In the genomic region with DNA sequence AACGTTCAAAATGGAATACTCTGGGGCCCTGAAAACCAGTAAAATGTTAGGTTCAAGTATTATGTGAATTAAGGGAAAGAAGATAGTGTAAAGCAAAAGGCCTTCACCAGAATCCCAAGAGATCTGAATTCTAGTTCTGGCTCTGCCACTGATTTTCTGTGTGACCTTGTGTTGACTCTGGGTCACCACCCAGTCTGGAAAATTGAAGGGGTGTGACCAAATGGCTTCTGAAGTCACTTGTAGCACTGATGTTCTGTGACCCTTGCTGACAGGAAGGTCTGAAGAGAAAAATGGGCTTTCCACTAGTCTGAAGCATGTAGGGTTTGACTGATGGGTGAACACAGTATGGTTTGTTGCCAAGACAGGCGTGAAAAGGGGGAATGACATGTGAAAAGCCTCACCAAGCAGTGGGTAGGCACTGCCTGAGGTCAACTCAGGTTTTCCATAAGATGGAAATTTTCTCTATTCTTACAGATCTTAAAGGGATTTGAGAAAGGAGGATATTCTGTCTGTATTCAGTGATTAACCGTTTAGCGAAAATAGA, we compare ENCODE assay signal across 1 cellular context.
A peak's percentile ranks its signal among the peaks of the same experiment; 100 is the strongest.
TF ChIP-seq lines count a peak whose summit lies in the region.

No MANE protein-coding gene starts in this region.

TF ChIP-seq in HepG2, 621 proteins besides CTCF, POLR2A, EP300 and RAD21:
- TF ChIP-seq POLR2G (IDR thresholded peaks at IDR 0.05; ENCODE audit: low read depth, low read length) (peak; percentile 31), ZNF281 (CRISPR knock-in tag; IDR thresholded peaks at IDR 0.05; ENCODE audit: borderline replicate concordance) (no peak), PHB2 (IDR thresholded peaks at IDR 0.05; ENCODE audit: partially characterized antibody) (no peak), RBM22 (optimal IDR thresholded peaks at IDR 0.05; ENCODE audit: low read length) (peak; percentile 98), POLR2AphosphoS5 (IDR thresholded peaks at IDR 0.05; ENCODE audit: low read depth, low read length) (0 out of 2 replicates have a peak, but pooled peaks have one; percentile 29)
